ENCODE assay signal across 1 cellular context in the genomic region with DNA sequence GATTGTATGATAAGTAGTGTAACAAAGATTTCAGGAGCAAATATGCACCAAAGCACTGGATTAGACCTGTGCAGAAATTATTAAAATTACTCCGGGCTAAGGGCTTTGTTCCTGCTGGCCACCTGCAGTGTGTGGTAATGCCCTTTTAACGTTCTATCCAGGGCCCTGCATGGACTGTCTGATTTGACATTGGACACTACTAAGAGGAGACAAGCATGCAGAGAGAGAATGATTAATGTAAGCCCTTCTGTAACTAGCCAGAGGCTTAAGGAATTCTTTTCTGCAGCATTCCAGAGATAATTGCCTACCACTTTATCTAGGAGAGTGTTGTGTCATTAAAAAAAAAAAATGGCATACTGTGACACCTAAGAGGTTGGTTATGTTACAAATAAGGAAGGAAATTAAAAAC.
TF ChIP-seq lines count a peak whose summit lies in the region.

No MANE protein-coding gene starts in this region.

TF ChIP-seq in IMR-90, 13 proteins besides CTCF, POLR2A, EP300 and RAD21 (continued from another document):
- TF ChIP-seq, protein P1, sequence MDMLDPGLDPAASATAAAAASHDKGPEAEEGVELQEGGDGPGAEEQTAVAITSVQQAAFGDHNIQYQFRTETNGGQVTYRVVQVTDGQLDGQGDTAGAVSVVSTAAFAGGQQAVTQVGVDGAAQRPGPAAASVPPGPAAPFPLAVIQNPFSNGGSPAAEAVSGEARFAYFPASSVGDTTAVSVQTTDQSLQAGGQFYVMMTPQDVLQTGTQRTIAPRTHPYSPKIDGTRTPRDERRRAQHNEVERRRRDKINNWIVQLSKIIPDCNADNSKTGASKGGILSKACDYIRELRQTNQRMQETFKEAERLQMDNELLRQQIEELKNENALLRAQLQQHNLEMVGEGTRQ (IDR thresholded peaks at IDR 0.05; ENCODE audit: low read depth, low read length): no peak
- TF ChIP-seq MAZ (IDR thresholded peaks at IDR 0.05; ENCODE audit: borderline replicate concordance, low read depth, low read length) (no peak), RCOR1 (IDR thresholded peaks at IDR 0.05; ENCODE audit: insufficient replicate concordance, low read length) (no peak), MXI1 (IDR thresholded peaks at IDR 0.05; ENCODE audit: borderline replicate concordance, low read depth, low read length) (no peak), BHLHE40 (IDR thresholded peaks at IDR 0.05; ENCODE audit: low read depth, low read length) (no peak), CHD1 (IDR thresholded peaks at IDR 0.05; ENCODE audit: low read depth, low read length) (no peak)
- TF ChIP-seq, protein P2, sequence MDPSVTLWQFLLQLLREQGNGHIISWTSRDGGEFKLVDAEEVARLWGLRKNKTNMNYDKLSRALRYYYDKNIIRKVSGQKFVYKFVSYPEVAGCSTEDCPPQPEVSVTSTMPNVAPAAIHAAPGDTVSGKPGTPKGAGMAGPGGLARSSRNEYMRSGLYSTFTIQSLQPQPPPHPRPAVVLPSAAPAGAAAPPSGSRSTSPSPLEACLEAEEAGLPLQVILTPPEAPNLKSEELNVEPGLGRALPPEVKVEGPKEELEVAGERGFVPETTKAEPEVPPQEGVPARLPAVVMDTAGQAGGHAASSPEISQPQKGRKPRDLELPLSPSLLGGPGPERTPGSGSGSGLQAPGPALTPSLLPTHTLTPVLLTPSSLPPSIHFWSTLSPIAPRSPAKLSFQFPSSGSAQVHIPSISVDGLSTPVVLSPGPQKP (IDR thresholded peaks at IDR 0.05; ENCODE audit: borderline replicate concordance, low read depth, low read length): no peak
